ENCODE assay signal across 20 cellular contexts in the genomic region with DNA sequence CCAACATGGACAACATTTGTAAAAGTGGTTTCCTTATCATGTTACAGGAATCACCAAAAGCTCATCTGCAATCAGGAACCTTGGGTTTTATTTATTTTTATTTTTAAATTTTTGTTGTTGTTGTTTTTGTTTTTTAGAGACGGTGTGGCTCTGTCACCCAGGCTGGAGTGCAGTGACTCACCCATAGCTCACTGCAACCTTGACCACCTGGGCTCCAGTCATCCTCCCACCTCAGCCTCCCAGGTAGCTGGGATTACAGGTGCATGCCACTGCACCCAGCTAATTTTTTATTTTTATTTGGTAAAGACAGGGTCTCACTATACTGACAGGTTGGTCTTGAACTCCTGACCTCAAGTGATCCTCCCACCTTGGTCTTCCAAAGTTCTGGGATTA. TPM values are rescaled to one million over a fixed set of nuclear protein-coding genes. Genes with fewer than 3 reads are reported as not detected.
DNase-seq lines count a peak whose midpoint lies in the region; ATAC-seq and TF ChIP-seq lines count a peak whose summit lies in the region.
"Had no signal": no experiment of that assay in that cellular context is flagged by ENCODE, and none has a peak within 500 bp of the region (broad histone marks: within the 10 kb centered on the region; RNA-seq: fewer than 3 reads in every experiment).

No MANE protein-coding gene starts in this region.

- ATAC-seq in HCT116 (peak; percentile 68), RWPE2 (ENCODE audit: low read depth) (no peak), foreskin keratinocyte (peak; percentile 68)
- ATAC-seq: CD8-positive, alpha-beta T cell; GM23338 had no signal

- peak overlapping the region; percentile 99 for H2AFZ ChIP-seq in HCT116 (ENCODE audit: low read depth, low read length, poor library complexity, severe bottlenecking)
- H2AFZ ChIP-seq: GM23338 had no signal

- no peak for TF ChIP-seq POLR2A in HCT116 (IDR thresholded peaks at IDR 0.05; ENCODE audit: borderline replicate concordance, extremely low read depth, insufficient read depth, insufficient read length)

- intact Hi-C loops in Calu3 (cut with micrococcal nuclease; ENCODE audit: unreplicated experiment) (loop anchor here (5.0 kb wide), 1 partner anchor 48 kb away; no protein-coding TSS in a partner anchor), HCT116 (cut with micrococcal nuclease) (loop anchor here (2.0 to 5.0 kb wide), 2 partner anchors 75 to 118 kb away; no protein-coding TSS in a partner anchor), left ventricle myocardium inferior (cut with micrococcal nuclease) (no loop called here)

- H3K9me3 ChIP-seq in HCT116 (ENCODE audit: control insufficient read depth in 1 of 2, insufficient read depth in 1 of 2, low read depth in 1 of 2, low read length in 2 of 2) (no peaks in the 10 kb centered on the region), RWPE2 (ENCODE audit: severe bottlenecking) (no peaks in the 10 kb centered on the region), left ventricle myocardium inferior (replicated peaks) (no peaks in the 10 kb centered on the region)

- no peak for TF ChIP-seq RAD21 in HCT116 (IDR thresholded peaks at IDR 0.05; ENCODE audit: low read depth)

- H3K4me3 ChIP-seq in HCT116 (replicated peaks in 1 of 2; ENCODE audit: low read depth in 1 of 2, low read length in 2 of 2) (no peak overlapping the region), RWPE2 (ENCODE audit: severe bottlenecking) (no peak overlapping the region), left ventricle myocardium inferior (no peak overlapping the region)
- H3K4me3 ChIP-seq: BLaER1 treated with 17β-estradiol and CSF1 and Interleukin-3, amounts not matched to agents 10 nM and 100 nM; GM23338 had no signal

- H3K4me3 Mint-ChIP-seq in Calu3 (ENCODE audit: low read depth, unreplicated experiment): no peak overlapping the region
- H3K4me3 Mint-ChIP-seq: B cell; CD8-positive, alpha-beta T cell; GM23338; HFFc6 had no signal

- H3K9ac ChIP-seq in HCT116 (ENCODE audit: low read length): peak overlapping the region; percentile 38
- H3K9ac ChIP-seq: BLaER1 treated with 17β-estradiol and CSF1 and Interleukin-3, amounts not matched to agents 10 nM and 100 nM had no signal

- CTCF ChIA-PET in Calu3 (lab: Charles Lee): no interaction called here
- CTCF ChIA-PET in HCT116 (lab: Charles Lee): no interaction called here

- no peak overlapping the region for H3K27ac ChIP-seq in HCT116 (ENCODE audit: low read depth, low read length)
- peak overlapping the region; percentile 79 for H3K27ac ChIP-seq in RWPE2 (ENCODE audit: poor library complexity, severe bottlenecking)
- peak overlapping the region; percentile 41 for H3K27ac ChIP-seq in foreskin keratinocyte
- no peak overlapping the region for H3K27ac ChIP-seq in left ventricle myocardium inferior (replicated peaks)
- H3K27ac ChIP-seq: BLaER1 treated with 17β-estradiol and CSF1 and Interleukin-3, amounts not matched to agents 10 nM and 100 nM; HL-60 had no signal

- H3K27me3 ChIP-seq in HCT116 (ENCODE audit: insufficient read depth, low read length) (no peaks in the 10 kb centered on the region), RWPE2 (ENCODE audit: insufficient read depth, poor library complexity, severe bottlenecking) (no peaks in the 10 kb centered on the region), foreskin keratinocyte (no peaks in the 10 kb centered on the region), left ventricle myocardium inferior (ENCODE audit: low read depth) (no peaks in the 10 kb centered on the region)
- H3K27me3 ChIP-seq: BLaER1 treated with 17β-estradiol and CSF1 and Interleukin-3, amounts not matched to agents 10 nM and 100 nM had no signal

- peaks cover 19 to 57% of the 10 kb centered on the region in 2 experiments; a peak in 3 of 4 replicates for H3K4me1 ChIP-seq in HCT116 (ENCODE audit: control insufficient read depth in 1 of 2, insufficient read depth in 2 of 2, low read length in 2 of 2)
- H3K4me1 ChIP-seq in RWPE2 (ENCODE audit: insufficient read depth, poor library complexity, severe bottlenecking): peaks cover 28% of the 10 kb centered on the region
- peaks cover 30% of the 10 kb centered on the region for H3K4me1 ChIP-seq in foreskin keratinocyte
- peaks cover 9% of the 10 kb centered on the region for H3K4me1 ChIP-seq in left ventricle myocardium inferior

- H3K4me2 ChIP-seq in HCT116 (ENCODE audit: low read length): peak overlapping the region; percentile 45
- H3K4me2 ChIP-seq: BLaER1 treated with 17β-estradiol and CSF1 and Interleukin-3, amounts not matched to agents 10 nM and 100 nM; GM23338 had no signal

- H3K9me3 Mint-ChIP-seq in Calu3 (ENCODE audit: low read depth, unreplicated experiment): peaks cover 3% of the 10 kb centered on the region
- H3K9me3 Mint-ChIP-seq: CD8-positive, alpha-beta T cell; GM23338; HFFc6 had no signal

- DNase-seq in Calu3: no peak
- peak; percentile 33 for DNase-seq in HCT116 (ENCODE audit: low read depth, low spot score)
- no peak for DNase-seq in RWPE2 (ENCODE audit: low spot score)
- DNase-seq in foreskin keratinocyte: peak in 1 of 2 donors; percentile 29
- no peak for DNase-seq in NCI-H1694 (lab: John Stamatoyannopoulos, UW)
- DNase-seq in left ventricle myocardium inferior: no peak
- no peak for DNase-seq in EL
- no peak for DNase-seq in OCI-M1 (lab: John Stamatoyannopoulos, UW)
- DNase-seq: CD8-positive, alpha-beta T cell; DMS 273 treated with DMSO at 0.1 percent for 48 hours; DMS79; HCEC 1CT; HFFc6 had no signal

- no peaks in the 10 kb centered on the region for H3K9me2 ChIP-seq in HCT116 (ENCODE audit: insufficient read depth)

- peak overlapping the region; percentile 15 for H3K27ac Mint-ChIP-seq in Calu3 (ENCODE audit: unreplicated experiment)
- H3K27ac Mint-ChIP-seq: B cell; CD8-positive, alpha-beta T cell; GM23338; HFFc6 had no signal

- TF ChIP-seq CTCF in Calu3 (IDR thresholded peaks at IDR 0.05; ENCODE audit: unreplicated experiment) (no peak), HCT116 (IDR thresholded peaks at IDR 0.05 in 2 of 3, conservative IDR thresholded peaks at IDR 0.05 in 1 of 3; ENCODE audit: borderline replicate concordance in 1 of 3, insufficient read depth in 1 of 3, low read depth in 2 of 3, low read length in 2 of 3) (no peak), RWPE2 (IDR thresholded peaks at IDR 0.05; ENCODE audit: poor library complexity, severe bottlenecking) (no peak), foreskin keratinocyte (conservative IDR thresholded peaks at IDR 0.05) (no peak), left ventricle myocardium inferior (IDR thresholded peaks at IDR 0.05; ENCODE audit: borderline replicate concordance) (no peak)

- POLR2A ChIA-PET in HCT116 (lab: Charles Lee): interaction anchor here (1.0 to 1.5 kb wide), 5 partner anchors 8 to 76 kb away, joined by 3 to 11 read pairs (median 3); no protein-coding TSS in a partner anchor

- RAD21 ChIA-PET in HCT116 (lab: Charles Lee; ENCODE audit: low non-redundant PET in 1 of 2, low total read pairs in 2 of 2, uncharacterized antibody in 2 of 2, unreplicated experiment in 2 of 2): no interaction called here

- H3K27me3 Mint-ChIP-seq in Calu3 (ENCODE audit: unreplicated experiment): no peaks in the 10 kb centered on the region

- no peaks in the 10 kb centered on the region for H3K36me3 ChIP-seq in HCT116 (ENCODE audit: control insufficient read depth in 1 of 2, insufficient read depth in 2 of 2, low read length in 2 of 2)
- no peaks in the 10 kb centered on the region for H3K36me3 ChIP-seq in RWPE2 (ENCODE audit: low read depth)
- H3K36me3 ChIP-seq in left ventricle myocardium inferior: no peaks in the 10 kb centered on the region
- H3K36me3 ChIP-seq: BLaER1 treated with 17β-estradiol and CSF1 and Interleukin-3, amounts not matched to agents 10 nM and 100 nM had no signal

- no TSS peak for BruUV-seq in Calu3 (replicated peaks; lab: Mats Ljungman, UMichigan)
- no TSS peak for BruUV-seq in HCT116 (replicated peaks; lab: Mats Ljungman, UMichigan)

- no peaks in the 10 kb centered on the region for H3K36me3 Mint-ChIP-seq in Calu3 (ENCODE audit: insufficient read depth, unreplicated experiment)
- H3K36me3 Mint-ChIP-seq: CD8-positive, alpha-beta T cell had no signal

- H4K20me1 ChIP-seq in HCT116 (ENCODE audit: insufficient read depth): no peaks in the 10 kb centered on the region
- H4K20me1 ChIP-seq: BLaER1 treated with 17β-estradiol and CSF1 and Interleukin-3, amounts not matched to agents 10 nM and 100 nM had no signal

- no peaks in the 10 kb centered on the region for H3K79me2 ChIP-seq in HCT116 (ENCODE audit: insufficient read depth, low read length)

- peaks cover 48% of the 10 kb centered on the region for H3K4me1 Mint-ChIP-seq in Calu3 (ENCODE audit: low read depth, unreplicated experiment)
- H3K4me1 Mint-ChIP-seq: B cell, GM23338 had no signal

TF ChIP-seq in HCT116, 20 proteins besides CTCF, POLR2A, EP300 and RAD21 (continues in another document):
- TF ChIP-seq, protein P1, sequence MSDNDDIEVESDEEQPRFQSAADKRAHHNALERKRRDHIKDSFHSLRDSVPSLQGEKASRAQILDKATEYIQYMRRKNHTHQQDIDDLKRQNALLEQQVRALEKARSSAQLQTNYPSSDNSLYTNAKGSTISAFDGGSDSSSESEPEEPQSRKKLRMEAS (IDR thresholded peaks at IDR 0.05): no peak
- no peak for TF ChIP-seq POLR2AphosphoS5 (IDR thresholded peaks at IDR 0.05; ENCODE audit: low read depth, low read length)
- TF ChIP-seq JUND (IDR thresholded peaks at IDR 0.05): no peak

RNA-seq across cellular contexts. Expression of a gene that starts 13.6 kb away (rescaled TPM):
- total RNA-seq in Calu3 (2022): not detected in 2 replicates
- not detected for total RNA-seq in HCT116 (2021; ENCODE audit: unreplicated experiment)
- polyA plus RNA-seq in HCT116 (2012): not detected in 2 replicates
- total RNA-seq in foreskin keratinocyte: 4.9 and 6.0 TPM in 2 replicates
- polyA plus RNA-seq in foreskin keratinocyte: 6.7 and 7.7 TPM in 2 replicates
- 13.0 TPM for total RNA-seq in left ventricle myocardium inferior
- total RNA-seq: A172; B cell; CD8-positive, alpha-beta T cell; G401; HT1080 had no signal

Comparison
In these comparisons a context has a peak if more than half of its experiments do, and no peak if none do; other contexts are left out.
1. H3K27ac ChIP-seq: peak in RWPE2 (single experiment) and foreskin keratinocyte (single experiment); none in HCT116 (single experiment) and left ventricle myocardium inferior (single experiment).